In genomic region chr12:114479831-114480230, GRCh38 we compare ENCODE assay signal across 10 cellular contexts.
A peak's percentile ranks its signal among the peaks of the same experiment; 100 is the strongest.
DNase-seq lines count a peak whose midpoint lies in the region; ATAC-seq and TF ChIP-seq lines count a peak whose summit lies in the region.
"Had no signal": no experiment of that assay in that cellular context is flagged by ENCODE, and none has a peak within 500 bp of the region (broad histone marks: within the 10 kb centered on the region; RNA-seq: fewer than 3 reads in every experiment).

No MANE protein-coding gene starts in this region.

- H3K4me3 ChIP-seq in NT2/D1 (ENCODE audit: insufficient read length, low read depth): peak overlapping the region; percentile 49
- peak overlapping the region; percentile 51 for H3K4me3 ChIP-seq in fibroblast of villous mesenchyme (ENCODE audit: low read depth, low read length)
- no peak overlapping the region for H3K4me3 ChIP-seq in trophoblast cell (ENCODE audit: low read depth, low read length)

- WGBS in trophoblast cell (ENCODE audit: extremely low coverage, insufficient coverage, insufficient read length): no CpG with 5 or more reads among the region's 22 CpGs

- TF ChIP-seq CTCF in Calu3 (IDR thresholded peaks at IDR 0.05; ENCODE audit: unreplicated experiment): no peak
- no peak for TF ChIP-seq CTCF in fibroblast of villous mesenchyme (IDR thresholded peaks at IDR 0.05; ENCODE audit: insufficient read depth, low read depth, low read length)

- H3K9me3 ChIP-seq in NT2/D1 (ENCODE audit: insufficient read depth, low read length): peaks cover 1% of the 10 kb centered on the region; the same call in 1 of the 2 replicates
- H3K9me3 ChIP-seq in trophoblast cell (ENCODE audit: insufficient read depth, low read depth, low read length): peaks cover 3% of the 10 kb centered on the region
- H3K9me3 ChIP-seq: neutrophil had no signal

- H3K27ac Mint-ChIP-seq in Calu3 (ENCODE audit: unreplicated experiment): no peak overlapping the region

- peak overlapping the region; percentile 42 for H3K4me2 ChIP-seq in trophoblast cell (ENCODE audit: low read length)

- H4K12ac ChIP-seq in trophoblast cell (ENCODE audit: low read depth, low read length): no peak overlapping the region

- H4K8ac ChIP-seq in trophoblast cell (ENCODE audit: low read depth, low read length): no peak overlapping the region

- no peaks in the 10 kb centered on the region for H3K79me2 ChIP-seq in trophoblast cell (ENCODE audit: control insufficient read depth, insufficient read depth, low read length, poor library complexity)

- H3K9ac ChIP-seq in NT2/D1 (ENCODE audit: insufficient read length, low read depth) (peak overlapping the region; percentile 8), trophoblast cell (ENCODE audit: low read length) (no peak overlapping the region)

- peaks cover 3% of the 10 kb centered on the region for H3K9me3 Mint-ChIP-seq in Calu3 (ENCODE audit: low read depth, unreplicated experiment)

- peak overlapping the region; percentile 18 for H3K4me3 Mint-ChIP-seq in Calu3 (ENCODE audit: low read depth, unreplicated experiment)

- no peaks in the 10 kb centered on the region for H3K79me1 ChIP-seq in trophoblast cell (ENCODE audit: low read length)

- no peaks in the 10 kb centered on the region for H3K4me1 ChIP-seq in NT2/D1 (ENCODE audit: insufficient read depth, insufficient read length)
- H3K4me1 ChIP-seq in trophoblast cell (ENCODE audit: control insufficient read depth in 1 of 2, insufficient read depth in 2 of 2, low read length in 2 of 2): peaks cover 0 to 3% of the 10 kb centered on the region in 2 experiments

- H3K14ac ChIP-seq in trophoblast cell (ENCODE audit: low read length): no peak overlapping the region

- H3K4me1 Mint-ChIP-seq in Calu3 (ENCODE audit: low read depth, unreplicated experiment): no peaks in the 10 kb centered on the region

- no TSS peak for BruUV-seq in Calu3 (replicated peaks; lab: Mats Ljungman, UMichigan)

- no peak for ATAC-seq in GM21723 (IDR thresholded peaks at IDR 0.05; ENCODE audit: unreplicated experiment)

- H4K91ac ChIP-seq in trophoblast cell (ENCODE audit: low read depth, low read length): no peak overlapping the region

- no peak overlapping the region for H2AK5ac ChIP-seq in trophoblast cell (ENCODE audit: low read length)

- no peak overlapping the region for H3K27ac ChIP-seq in trophoblast cell (ENCODE audit: low read depth, low read length)
- H3K27ac ChIP-seq: neutrophil had no signal

- no peak overlapping the region for H2BK5ac ChIP-seq in trophoblast cell (ENCODE audit: low read depth, low read length, poor library complexity)

- intact Hi-C loops in Calu3 (cut with micrococcal nuclease; ENCODE audit: unreplicated experiment): no loop called here

- H3K27me3 Mint-ChIP-seq in Calu3 (ENCODE audit: unreplicated experiment): peaks cover 19% of the 10 kb centered on the region

- DNase-seq in Calu3: peak; percentile 3
- DNase-seq in NT2/D1 (ENCODE audit: low read depth, low spot score): no peak
- no peak for DNase-seq in fibroblast of villous mesenchyme (ENCODE audit: low read depth)
- DNase-seq in trophoblast cell: no peak
- DNase-seq in NCI-H446 treated with DMSO at 0.1 percent for 48 hours (lab: John Stamatoyannopoulos, UW): no peak
- DNase-seq in NCI-H524 (lab: John Stamatoyannopoulos, UW): no peak
- DNase-seq in stimulated activated CD4-positive, alpha-beta T cell treated with anti-CD3 and anti-CD28 coated beads, Interleukin-4, amount 100 ng/mL, for 1 hour: no peak
- DNase-seq: NCI-H146 had no signal

- H3K27me3 ChIP-seq in NT2/D1 (ENCODE audit: insufficient read depth, insufficient read length): peaks cover 72% of the 10 kb centered on the region
- H3K27me3 ChIP-seq in trophoblast cell (ENCODE audit: insufficient read depth, low read length): peaks cover 42% of the 10 kb centered on the region

- H3K18ac ChIP-seq in trophoblast cell (ENCODE audit: low read length): no peak overlapping the region

- no peak overlapping the region for H2BK120ac ChIP-seq in trophoblast cell (ENCODE audit: insufficient read depth, low read length, poor library complexity)

- H3K23ac ChIP-seq in trophoblast cell (ENCODE audit: low read length): no peak overlapping the region

- H2BK12ac ChIP-seq in trophoblast cell (ENCODE audit: low read length): no peak overlapping the region

- no peak overlapping the region for H2AFZ ChIP-seq in trophoblast cell (ENCODE audit: insufficient read depth, low read length, poor library complexity)

- CTCF ChIA-PET in Calu3 (lab: Charles Lee): no interaction called here

- H3K4ac ChIP-seq in trophoblast cell (ENCODE audit: low read depth, low read length): no peak overlapping the region

- H3K36me3 ChIP-seq in NT2/D1 (ENCODE audit: insufficient read depth, insufficient read length, low read length) (no peaks in the 10 kb centered on the region), trophoblast cell (ENCODE audit: control insufficient read depth in 1 of 2, insufficient read depth in 2 of 2, low read length in 2 of 2) (no peaks in the 10 kb centered on the region)
- H3K36me3 ChIP-seq: neutrophil had no signal

- H3K36me3 Mint-ChIP-seq in Calu3 (ENCODE audit: insufficient read depth, unreplicated experiment): no peaks in the 10 kb centered on the region
